Comparison of ENCODE assay signal across 8 cellular contexts in genomic region chr22:32476804-32477203, GRCh38. TPM values are rescaled to one million over a fixed set of nuclear protein-coding genes. Genes with fewer than 3 reads are reported as not detected.
A peak's percentile ranks its signal among the peaks of the same experiment; 100 is the strongest.
DNase-seq lines count a peak whose midpoint lies in the region; ATAC-seq and TF ChIP-seq lines count a peak whose summit lies in the region.

No MANE protein-coding gene starts in this region.

- H2AFZ ChIP-seq in SK-N-SH (ENCODE audit: low read depth) (no peak overlapping the region), hepatocyte (no peak overlapping the region)

- WGBS in SK-N-SH (ENCODE audit: low lambda C conversion rate), result 74% methylated on average over 4 of the region's 4 CpGs
- 51% methylated on average over 4 of the region's 4 CpGs for WGBS in hepatocyte (ENCODE audit: low lambda C conversion rate, missing lambda C conversion rate)

- H3K36me3 ChIP-seq in SK-N-SH (replicated peaks in 1 of 2; ENCODE audit: control insufficient read depth in 1 of 2, insufficient read depth in 2 of 2, low read length in 1 of 2), result peaks cover 8 to 11% of the 10 kb centered on the region in 2 experiments
- H3K36me3 ChIP-seq in hepatocyte (replicated peaks; ENCODE audit: insufficient read depth, low read depth), result no peaks in the 10 kb centered on the region

- H3K79me2 ChIP-seq in SK-N-SH (ENCODE audit: insufficient read depth) (peaks cover 73% of the 10 kb centered on the region), hepatocyte (peaks cover 64% of the 10 kb centered on the region)

- H3K27ac ChIP-seq in SK-N-SH (ENCODE audit: low read depth in 2 of 2, low read length in 1 of 2), result no peak overlapping the region
- peak overlapping the region; percentile 99 for H3K27ac ChIP-seq in hepatocyte

- no peak overlapping the region for H3K27ac Mint-ChIP-seq in T-helper 17 cell
- peak overlapping the region; percentile 94 for H3K27ac Mint-ChIP-seq in stimulated activated effector memory CD8-positive, alpha-beta T cell treated with anti-CD3 and anti-CD28 coated beads, Interleukin-12 subunit alpha, Interleukin-12 subunit beta, amount 100 ng/mL, for 72 hours

- H3K4me3 Mint-ChIP-seq in T-helper 17 cell, result peak overlapping the region; percentile 93
- no peak overlapping the region for H3K4me3 Mint-ChIP-seq in stimulated activated effector memory CD8-positive, alpha-beta T cell treated with anti-CD3 and anti-CD28 coated beads, Interleukin-12 subunit alpha, Interleukin-12 subunit beta, amount 100 ng/mL, for 72 hours

- no peaks in the 10 kb centered on the region for H3K9me2 ChIP-seq in SK-N-SH
- H3K9me2 ChIP-seq in hepatocyte (replicated peaks; ENCODE audit: insufficient read depth), result no peaks in the 10 kb centered on the region

- no peak for TF ChIP-seq RAD21 in SK-N-SH (IDR thresholded peaks at IDR 0.05; ENCODE audit: low read length)

- H3K27me3 Mint-ChIP-seq in T-helper 17 cell, result no peaks in the 10 kb centered on the region

- no peak for TF ChIP-seq CTCF in SK-N-SH (IDR thresholded peaks at IDR 0.05)
- TF ChIP-seq CTCF in hepatocyte (IDR thresholded peaks at IDR 0.05; ENCODE audit: poor library complexity), result no peak

- peaks cover 12 to 15% of the 10 kb centered on the region in 2 experiments; a peak in 3 of 4 replicates for H3K4me1 ChIP-seq in SK-N-SH (ENCODE audit: control insufficient read depth in 1 of 2, insufficient read depth in 2 of 2, low read depth in 1 of 2, low read length in 1 of 2)
- peaks cover 11% of the 10 kb centered on the region for H3K4me1 ChIP-seq in hepatocyte (ENCODE audit: insufficient read depth)

- POLR2A ChIA-PET in SK-N-SH (lab: Yijun Ruan, JAX), result no interaction called here

- H4K20me1 ChIP-seq in SK-N-SH (ENCODE audit: insufficient read depth) (peaks cover 62% of the 10 kb centered on the region), hepatocyte (ENCODE audit: insufficient read depth, poor library complexity, severe bottlenecking) (peaks cover 62% of the 10 kb centered on the region)

- CTCF ChIA-PET in SK-N-SH (lab: Yijun Ruan, JAX), result interaction anchor here (0.6 to 6.8 kb wide), 4 partner anchors 62 to 753 kb away, joined by 3 to 75 read pairs (median 3); partner anchors contain the start of gene RTCB

- ATAC-seq in SK-N-SH treated with all-trans-retinoic acid at 6 μM for 48 hours (no peak), T-helper 17 cell (no peak), GM18867 (IDR thresholded peaks at IDR 0.05; ENCODE audit: unreplicated experiment) (no peak)
- no peak for ATAC-seq in stimulated activated effector memory CD8-positive, alpha-beta T cell treated with anti-CD3 and anti-CD28 coated beads, Interleukin-12 subunit alpha, Interleukin-12 subunit beta, amount 100 ng/mL, for 72 hours

- H3K9ac ChIP-seq in SK-N-SH, result no peak overlapping the region; the same call in 1 of the 2 replicates

- H3K9me3 Mint-ChIP-seq in stimulated activated effector memory CD8-positive, alpha-beta T cell treated with anti-CD3 and anti-CD28 coated beads, Interleukin-12 subunit alpha, Interleukin-12 subunit beta, amount 100 ng/mL, for 72 hours, result no peaks in the 10 kb centered on the region

- peaks cover 3% of the 10 kb centered on the region for H3K36me3 Mint-ChIP-seq in T-helper 17 cell (ENCODE audit: low read depth)
- peaks cover 38% of the 10 kb centered on the region for H3K36me3 Mint-ChIP-seq in stimulated activated effector memory CD8-positive, alpha-beta T cell treated with anti-CD3 and anti-CD28 coated beads, Interleukin-12 subunit alpha, Interleukin-12 subunit beta, amount 100 ng/mL, for 72 hours

- no peak for DNase-seq in SK-N-SH
- no peak for DNase-seq in T-helper 17 cell
- DNase-seq in hepatocyte (ENCODE audit: low spot score), result no peak
- DNase-seq in stimulated activated effector memory CD8-positive, alpha-beta T cell treated with anti-CD3 and anti-CD28 coated beads, Interleukin-12 subunit alpha, Interleukin-12 subunit beta, amount 100 ng/mL, for 72 hours (ENCODE audit: low spot score in 2 of 2), result no peak
- no peak for DNase-seq in nucleus accumbens (lab: John Stamatoyannopoulos, UW)
- no peak for DNase-seq in DMS 273 (lab: John Stamatoyannopoulos, UW; ENCODE audit: unreplicated experiment)

- peaks cover 25% of the 10 kb centered on the region for H3F3A ChIP-seq in SK-N-SH (replicated peaks; ENCODE audit: insufficient read depth)

- H3K4me3 ChIP-seq in SK-N-SH (ENCODE audit: low read depth in 2 of 2, low read length in 1 of 2) (peak overlapping the region; percentile 14 to 47; a peak in 3 of 4 replicates), hepatocyte (peak overlapping the region; percentile 83)

- H3K9me3 ChIP-seq in SK-N-SH, result no peaks in the 10 kb centered on the region
- H3K9me3 ChIP-seq in T-helper 17 cell (ENCODE audit: control insufficient read depth, low read length, poor library complexity, severe bottlenecking), result no peaks in the 10 kb centered on the region
- H3K9me3 ChIP-seq in hepatocyte (ENCODE audit: low read depth), result no peaks in the 10 kb centered on the region

- H3K27me3 ChIP-seq in SK-N-SH (ENCODE audit: insufficient read depth), result no peaks in the 10 kb centered on the region
- H3K27me3 ChIP-seq in hepatocyte, result no peaks in the 10 kb centered on the region

- peaks cover 39% of the 10 kb centered on the region for H3K4me1 Mint-ChIP-seq in T-helper 17 cell
- peaks cover 30% of the 10 kb centered on the region for H3K4me1 Mint-ChIP-seq in stimulated activated effector memory CD8-positive, alpha-beta T cell treated with anti-CD3 and anti-CD28 coated beads, Interleukin-12 subunit alpha, Interleukin-12 subunit beta, amount 100 ng/mL, for 72 hours

- TF ChIP-seq EP300 in SK-N-SH (IDR thresholded peaks at IDR 0.05; ENCODE audit: borderline replicate concordance in 1 of 2, low read depth in 1 of 2, low read length in 1 of 2), result no peak

- H3K4me2 ChIP-seq in SK-N-SH (peak overlapping the region; percentile 84; the same call in 1 of the 2 replicates), hepatocyte (peak overlapping the region; percentile 84)

TF ChIP-seq in SK-N-SH, 30 proteins besides CTCF, POLR2A, EP300 and RAD21 (continues in another document):
- TF ChIP-seq, protein P1, sequence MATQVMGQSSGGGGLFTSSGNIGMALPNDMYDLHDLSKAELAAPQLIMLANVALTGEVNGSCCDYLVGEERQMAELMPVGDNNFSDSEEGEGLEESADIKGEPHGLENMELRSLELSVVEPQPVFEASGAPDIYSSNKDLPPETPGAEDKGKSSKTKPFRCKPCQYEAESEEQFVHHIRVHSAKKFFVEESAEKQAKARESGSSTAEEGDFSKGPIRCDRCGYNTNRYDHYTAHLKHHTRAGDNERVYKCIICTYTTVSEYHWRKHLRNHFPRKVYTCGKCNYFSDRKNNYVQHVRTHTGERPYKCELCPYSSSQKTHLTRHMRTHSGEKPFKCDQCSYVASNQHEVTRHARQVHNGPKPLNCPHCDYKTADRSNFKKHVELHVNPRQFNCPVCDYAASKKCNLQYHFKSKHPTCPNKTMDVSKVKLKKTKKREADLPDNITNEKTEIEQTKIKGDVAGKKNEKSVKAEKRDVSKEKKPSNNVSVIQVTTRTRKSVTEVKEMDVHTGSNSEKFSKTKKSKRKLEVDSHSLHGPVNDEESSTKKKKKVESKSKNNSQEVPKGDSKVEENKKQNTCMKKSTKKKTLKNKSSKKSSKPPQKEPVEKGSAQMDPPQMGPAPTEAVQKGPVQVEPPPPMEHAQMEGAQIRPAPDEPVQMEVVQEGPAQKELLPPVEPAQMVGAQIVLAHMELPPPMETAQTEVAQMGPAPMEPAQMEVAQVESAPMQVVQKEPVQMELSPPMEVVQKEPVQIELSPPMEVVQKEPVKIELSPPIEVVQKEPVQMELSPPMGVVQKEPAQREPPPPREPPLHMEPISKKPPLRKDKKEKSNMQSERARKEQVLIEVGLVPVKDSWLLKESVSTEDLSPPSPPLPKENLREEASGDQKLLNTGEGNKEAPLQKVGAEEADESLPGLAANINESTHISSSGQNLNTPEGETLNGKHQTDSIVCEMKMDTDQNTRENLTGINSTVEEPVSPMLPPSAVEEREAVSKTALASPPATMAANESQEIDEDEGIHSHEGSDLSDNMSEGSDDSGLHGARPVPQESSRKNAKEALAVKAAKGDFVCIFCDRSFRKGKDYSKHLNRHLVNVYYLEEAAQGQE (IDR thresholded peaks at IDR 0.05; ENCODE audit: low read depth, low read length), result no peak
- TF ChIP-seq RFX5 (IDR thresholded peaks at IDR 0.05; ENCODE audit: low read length), result no peak

TF ChIP-seq in SK-N-SH treated with all-trans-retinoic acid at 6 μM for 48 hours, 23 proteins besides CTCF, POLR2A, EP300 and RAD21 (continues in another document):
- TF ChIP-seq ESRRG (CRISPR knock-in tag; IDR thresholded peaks at IDR 0.05), result no peak
- TF ChIP-seq TOX (CRISPR knock-in tag; IDR thresholded peaks at IDR 0.05; ENCODE audit: borderline replicate concordance), result no peak
- no peak for TF ChIP-seq OSR1 (CRISPR knock-in tag; IDR thresholded peaks at IDR 0.05)
- TF ChIP-seq, protein P2, sequence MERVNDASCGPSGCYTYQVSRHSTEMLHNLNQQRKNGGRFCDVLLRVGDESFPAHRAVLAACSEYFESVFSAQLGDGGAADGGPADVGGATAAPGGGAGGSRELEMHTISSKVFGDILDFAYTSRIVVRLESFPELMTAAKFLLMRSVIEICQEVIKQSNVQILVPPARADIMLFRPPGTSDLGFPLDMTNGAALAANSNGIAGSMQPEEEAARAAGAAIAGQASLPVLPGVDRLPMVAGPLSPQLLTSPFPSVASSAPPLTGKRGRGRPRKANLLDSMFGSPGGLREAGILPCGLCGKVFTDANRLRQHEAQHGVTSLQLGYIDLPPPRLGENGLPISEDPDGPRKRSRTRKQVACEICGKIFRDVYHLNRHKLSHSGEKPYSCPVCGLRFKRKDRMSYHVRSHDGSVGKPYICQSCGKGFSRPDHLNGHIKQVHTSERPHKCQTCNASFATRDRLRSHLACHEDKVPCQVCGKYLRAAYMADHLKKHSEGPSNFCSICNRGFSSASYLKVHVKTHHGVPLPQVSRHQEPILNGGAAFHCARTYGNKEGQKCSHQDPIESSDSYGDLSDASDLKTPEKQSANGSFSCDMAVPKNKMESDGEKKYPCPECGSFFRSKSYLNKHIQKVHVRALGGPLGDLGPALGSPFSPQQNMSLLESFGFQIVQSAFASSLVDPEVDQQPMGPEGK (CRISPR knock-in tag; IDR thresholded peaks at IDR 0.05; ENCODE audit: borderline replicate concordance), result no peak

RNA-seq across cellular contexts. Expression of gene FBXO7, which starts 2.2 kb away (rescaled TPM):
- polyA plus RNA-seq in SK-N-SH (2012; rRNA removed) (77.3 and 89.1 TPM in 2 replicates), hepatocyte (92.5 and 94.2 TPM in 2 replicates)
- 80.8 and 84.8 TPM in 2 replicates for polyA plus RNA-seq in SK-N-SH (2012; cell fraction: cytosol; rRNA removed)
- 36.5 and 62.7 TPM in 2 replicates for polyA plus RNA-seq in SK-N-SH (2012; cell fraction: nucleus; rRNA removed)
- total RNA-seq in T-helper 17 cell (100 to 1,000 TPM; 122 to 133 TPM), hepatocyte (82.7 and 91.3 TPM in 2 replicates)

RNA-seq across cellular contexts. Expression of gene BPIFC, which starts 12.6 kb away (rescaled TPM):
- polyA plus RNA-seq in SK-N-SH (2012; rRNA removed) (not detected in 2 replicates), hepatocyte (not detected in 2 replicates)
- polyA plus RNA-seq in SK-N-SH (2012; cell fraction: cytosol; rRNA removed), result not detected in 2 replicates
- 0.02 TPM in 1 of 2 replicates, not detected in the other for polyA plus RNA-seq in SK-N-SH (2012; cell fraction: nucleus; rRNA removed)
- total RNA-seq in T-helper 17 cell (not detected), hepatocyte (not detected in 2 replicates)
